1 cellular context compared by ENCODE assay signal in genomic region chr16:30778549-30779244, GRCh38.
TF ChIP-seq lines count a peak whose summit lies in the region.

No MANE protein-coding gene starts in this region.

TF ChIP-seq in GM23338, 12 proteins besides CTCF, POLR2A, EP300 and RAD21 (continued from another document):
- TF ChIP-seq ZNF462 (CRISPR knock-in tag; IDR thresholded peaks at IDR 0.05): no peak
